In the genomic region with DNA sequence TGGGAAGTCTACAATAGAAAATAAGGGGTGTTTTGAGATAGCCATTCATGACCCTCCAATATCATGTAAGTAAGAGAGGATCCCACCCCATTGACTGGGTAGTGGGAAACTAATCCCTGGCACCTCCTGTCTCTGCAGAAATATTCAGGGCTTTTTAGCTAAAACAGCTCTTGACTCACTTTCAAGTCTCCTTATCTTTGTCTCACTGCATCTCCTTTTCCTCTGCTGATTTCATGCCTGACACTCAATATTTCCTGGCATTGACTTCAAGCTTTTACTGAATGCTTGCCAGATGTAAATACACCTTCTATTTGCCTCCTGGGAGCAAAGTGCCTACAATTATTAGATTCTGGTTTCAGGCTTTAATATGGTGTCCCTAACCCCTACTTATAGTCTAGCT, we compare ENCODE assay signal across 1 cellular context.
TF ChIP-seq lines count a peak whose summit lies in the region.

No MANE protein-coding gene starts in this region.

TF ChIP-seq in IMR-90, 13 proteins besides CTCF, POLR2A, EP300 and RAD21:
- no peak for TF ChIP-seq MAFK (IDR thresholded peaks at IDR 0.05; ENCODE audit: low read depth, low read length)
- no peak for TF ChIP-seq CEBPB (IDR thresholded peaks at IDR 0.05; ENCODE audit: low read depth, low read length)
- TF ChIP-seq RCOR1 (IDR thresholded peaks at IDR 0.05; ENCODE audit: insufficient replicate concordance, low read length) = no peak
- TF ChIP-seq, protein P1, sequence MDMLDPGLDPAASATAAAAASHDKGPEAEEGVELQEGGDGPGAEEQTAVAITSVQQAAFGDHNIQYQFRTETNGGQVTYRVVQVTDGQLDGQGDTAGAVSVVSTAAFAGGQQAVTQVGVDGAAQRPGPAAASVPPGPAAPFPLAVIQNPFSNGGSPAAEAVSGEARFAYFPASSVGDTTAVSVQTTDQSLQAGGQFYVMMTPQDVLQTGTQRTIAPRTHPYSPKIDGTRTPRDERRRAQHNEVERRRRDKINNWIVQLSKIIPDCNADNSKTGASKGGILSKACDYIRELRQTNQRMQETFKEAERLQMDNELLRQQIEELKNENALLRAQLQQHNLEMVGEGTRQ (IDR thresholded peaks at IDR 0.05; ENCODE audit: low read depth, low read length) = no peak
- TF ChIP-seq, protein P2, sequence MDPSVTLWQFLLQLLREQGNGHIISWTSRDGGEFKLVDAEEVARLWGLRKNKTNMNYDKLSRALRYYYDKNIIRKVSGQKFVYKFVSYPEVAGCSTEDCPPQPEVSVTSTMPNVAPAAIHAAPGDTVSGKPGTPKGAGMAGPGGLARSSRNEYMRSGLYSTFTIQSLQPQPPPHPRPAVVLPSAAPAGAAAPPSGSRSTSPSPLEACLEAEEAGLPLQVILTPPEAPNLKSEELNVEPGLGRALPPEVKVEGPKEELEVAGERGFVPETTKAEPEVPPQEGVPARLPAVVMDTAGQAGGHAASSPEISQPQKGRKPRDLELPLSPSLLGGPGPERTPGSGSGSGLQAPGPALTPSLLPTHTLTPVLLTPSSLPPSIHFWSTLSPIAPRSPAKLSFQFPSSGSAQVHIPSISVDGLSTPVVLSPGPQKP (IDR thresholded peaks at IDR 0.05; ENCODE audit: borderline replicate concordance, low read depth, low read length) = no peak
- TF ChIP-seq CHD1 (IDR thresholded peaks at IDR 0.05; ENCODE audit: low read depth, low read length) = no peak
- TF ChIP-seq BHLHE40 (IDR thresholded peaks at IDR 0.05; ENCODE audit: low read depth, low read length) = no peak
- no peak for TF ChIP-seq NFE2L2 (IDR thresholded peaks at IDR 0.05; ENCODE audit: low read depth, low read length)
- no peak for TF ChIP-seq RFX5 (IDR thresholded peaks at IDR 0.05; ENCODE audit: low read depth, low read length)
- no peak for TF ChIP-seq MAZ (IDR thresholded peaks at IDR 0.05; ENCODE audit: borderline replicate concordance, low read depth, low read length)
- TF ChIP-seq MXI1 (IDR thresholded peaks at IDR 0.05; ENCODE audit: borderline replicate concordance, low read depth, low read length) = no peak
- TF ChIP-seq FOS (IDR thresholded peaks at IDR 0.05; ENCODE audit: low read depth, low read length) = no peak
- TF ChIP-seq SMC3 (IDR thresholded peaks at IDR 0.05; ENCODE audit: low read depth, low read length) = no peak
